ENCODE assay signal across 1 cellular context in the genomic region with DNA sequence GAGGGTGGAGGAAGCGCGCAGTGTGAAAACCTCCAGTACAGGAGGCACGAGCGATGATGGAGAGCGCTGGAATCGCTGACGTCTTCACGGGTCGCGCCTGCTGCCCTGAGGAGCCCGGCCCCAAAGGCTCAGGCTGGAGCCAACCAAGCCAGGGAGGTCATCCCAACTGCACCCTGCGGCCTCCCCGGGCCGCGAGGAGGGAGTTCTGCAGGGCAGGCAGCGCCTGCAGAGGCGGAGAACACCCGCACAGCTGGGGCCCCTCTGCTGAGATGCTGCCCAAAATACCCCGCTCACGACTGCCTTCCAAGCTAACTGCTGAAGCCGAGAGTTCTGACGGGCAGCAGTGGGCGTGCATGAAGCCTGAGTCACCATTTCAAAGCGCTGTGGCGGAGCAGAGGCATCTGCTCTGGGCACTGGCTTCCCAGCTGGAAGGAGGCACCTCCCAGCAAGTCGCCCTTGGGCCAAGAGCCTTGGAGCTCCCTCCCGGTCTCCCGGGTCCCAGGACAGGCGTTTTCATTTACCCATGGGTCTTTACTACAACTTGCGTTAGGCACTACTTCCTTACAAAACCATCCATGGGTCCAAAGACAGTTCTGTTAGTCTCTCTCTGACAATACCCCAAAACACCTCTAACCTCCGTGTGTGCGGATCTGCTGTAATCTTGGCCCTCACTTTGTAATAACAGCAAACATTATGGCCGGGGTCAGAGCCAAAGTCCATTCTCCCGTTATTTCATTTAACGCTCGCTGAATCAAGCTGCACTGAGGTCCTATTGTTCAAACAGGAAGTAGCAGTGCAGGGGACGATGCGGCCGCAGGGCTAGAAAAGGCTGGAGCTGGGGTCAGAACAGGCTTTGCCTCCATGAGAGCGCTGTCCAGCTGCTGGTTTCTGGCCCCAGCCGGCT.
TF ChIP-seq lines count a peak whose summit lies in the region.

No MANE protein-coding gene starts in this region.

TF ChIP-seq in K562, 482 proteins besides CTCF, POLR2A, EP300 and RAD21 (continued from another document):
- TF ChIP-seq, protein P1, sequence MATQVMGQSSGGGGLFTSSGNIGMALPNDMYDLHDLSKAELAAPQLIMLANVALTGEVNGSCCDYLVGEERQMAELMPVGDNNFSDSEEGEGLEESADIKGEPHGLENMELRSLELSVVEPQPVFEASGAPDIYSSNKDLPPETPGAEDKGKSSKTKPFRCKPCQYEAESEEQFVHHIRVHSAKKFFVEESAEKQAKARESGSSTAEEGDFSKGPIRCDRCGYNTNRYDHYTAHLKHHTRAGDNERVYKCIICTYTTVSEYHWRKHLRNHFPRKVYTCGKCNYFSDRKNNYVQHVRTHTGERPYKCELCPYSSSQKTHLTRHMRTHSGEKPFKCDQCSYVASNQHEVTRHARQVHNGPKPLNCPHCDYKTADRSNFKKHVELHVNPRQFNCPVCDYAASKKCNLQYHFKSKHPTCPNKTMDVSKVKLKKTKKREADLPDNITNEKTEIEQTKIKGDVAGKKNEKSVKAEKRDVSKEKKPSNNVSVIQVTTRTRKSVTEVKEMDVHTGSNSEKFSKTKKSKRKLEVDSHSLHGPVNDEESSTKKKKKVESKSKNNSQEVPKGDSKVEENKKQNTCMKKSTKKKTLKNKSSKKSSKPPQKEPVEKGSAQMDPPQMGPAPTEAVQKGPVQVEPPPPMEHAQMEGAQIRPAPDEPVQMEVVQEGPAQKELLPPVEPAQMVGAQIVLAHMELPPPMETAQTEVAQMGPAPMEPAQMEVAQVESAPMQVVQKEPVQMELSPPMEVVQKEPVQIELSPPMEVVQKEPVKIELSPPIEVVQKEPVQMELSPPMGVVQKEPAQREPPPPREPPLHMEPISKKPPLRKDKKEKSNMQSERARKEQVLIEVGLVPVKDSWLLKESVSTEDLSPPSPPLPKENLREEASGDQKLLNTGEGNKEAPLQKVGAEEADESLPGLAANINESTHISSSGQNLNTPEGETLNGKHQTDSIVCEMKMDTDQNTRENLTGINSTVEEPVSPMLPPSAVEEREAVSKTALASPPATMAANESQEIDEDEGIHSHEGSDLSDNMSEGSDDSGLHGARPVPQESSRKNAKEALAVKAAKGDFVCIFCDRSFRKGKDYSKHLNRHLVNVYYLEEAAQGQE (CRISPR knock-in tag; IDR thresholded peaks at IDR 0.05; ENCODE audit: low read depth): peak; percentile 80; the same call in 1 of the 2 replicates
- TF ChIP-seq ZBTB7A (IDR thresholded peaks at IDR 0.05; ENCODE audit: borderline replicate concordance, control insufficient read depth, low read depth, low read length) (no peak), CBX2 (IDR thresholded peaks at IDR 0.05; ENCODE audit: insufficient read depth, low read length, poor library complexity, severe bottlenecking) (no peak)
- TF ChIP-seq, protein P2, sequence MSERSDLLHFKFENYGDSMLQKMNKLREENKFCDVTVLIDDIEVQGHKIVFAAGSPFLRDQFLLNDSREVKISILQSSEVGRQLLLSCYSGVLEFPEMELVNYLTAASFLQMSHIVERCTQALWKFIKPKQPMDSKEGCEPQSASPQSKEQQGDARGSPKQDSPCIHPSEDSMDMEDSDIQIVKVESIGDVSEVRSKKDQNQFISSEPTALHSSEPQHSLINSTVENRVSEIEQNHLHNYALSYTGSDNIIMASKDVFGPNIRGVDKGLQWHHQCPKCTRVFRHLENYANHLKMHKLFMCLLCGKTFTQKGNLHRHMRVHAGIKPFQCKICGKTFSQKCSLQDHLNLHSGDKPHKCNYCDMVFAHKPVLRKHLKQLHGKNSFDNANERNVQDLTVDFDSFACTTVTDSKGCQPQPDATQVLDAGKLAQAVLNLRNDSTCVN (CRISPR knock-in tag; IDR thresholded peaks at IDR 0.05): no peak
- TF ChIP-seq, protein P3, sequence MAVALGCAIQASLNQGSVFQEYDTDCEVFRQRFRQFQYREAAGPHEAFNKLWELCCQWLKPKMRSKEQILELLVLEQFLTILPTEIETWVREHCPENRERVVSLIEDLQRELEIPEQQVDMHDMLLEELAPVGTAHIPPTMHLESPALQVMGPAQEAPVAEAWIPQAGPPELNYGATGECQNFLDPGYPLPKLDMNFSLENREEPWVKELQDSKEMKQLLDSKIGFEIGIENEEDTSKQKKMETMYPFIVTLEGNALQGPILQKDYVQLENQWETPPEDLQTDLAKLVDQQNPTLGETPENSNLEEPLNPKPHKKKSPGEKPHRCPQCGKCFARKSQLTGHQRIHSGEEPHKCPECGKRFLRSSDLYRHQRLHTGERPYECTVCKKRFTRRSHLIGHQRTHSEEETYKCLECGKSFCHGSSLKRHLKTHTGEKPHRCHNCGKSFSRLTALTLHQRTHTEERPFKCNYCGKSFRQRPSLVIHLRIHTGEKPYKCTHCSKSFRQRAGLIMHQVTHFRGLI (CRISPR knock-in tag; IDR thresholded peaks at IDR 0.05): no peak
- TF ChIP-seq, protein P4, sequence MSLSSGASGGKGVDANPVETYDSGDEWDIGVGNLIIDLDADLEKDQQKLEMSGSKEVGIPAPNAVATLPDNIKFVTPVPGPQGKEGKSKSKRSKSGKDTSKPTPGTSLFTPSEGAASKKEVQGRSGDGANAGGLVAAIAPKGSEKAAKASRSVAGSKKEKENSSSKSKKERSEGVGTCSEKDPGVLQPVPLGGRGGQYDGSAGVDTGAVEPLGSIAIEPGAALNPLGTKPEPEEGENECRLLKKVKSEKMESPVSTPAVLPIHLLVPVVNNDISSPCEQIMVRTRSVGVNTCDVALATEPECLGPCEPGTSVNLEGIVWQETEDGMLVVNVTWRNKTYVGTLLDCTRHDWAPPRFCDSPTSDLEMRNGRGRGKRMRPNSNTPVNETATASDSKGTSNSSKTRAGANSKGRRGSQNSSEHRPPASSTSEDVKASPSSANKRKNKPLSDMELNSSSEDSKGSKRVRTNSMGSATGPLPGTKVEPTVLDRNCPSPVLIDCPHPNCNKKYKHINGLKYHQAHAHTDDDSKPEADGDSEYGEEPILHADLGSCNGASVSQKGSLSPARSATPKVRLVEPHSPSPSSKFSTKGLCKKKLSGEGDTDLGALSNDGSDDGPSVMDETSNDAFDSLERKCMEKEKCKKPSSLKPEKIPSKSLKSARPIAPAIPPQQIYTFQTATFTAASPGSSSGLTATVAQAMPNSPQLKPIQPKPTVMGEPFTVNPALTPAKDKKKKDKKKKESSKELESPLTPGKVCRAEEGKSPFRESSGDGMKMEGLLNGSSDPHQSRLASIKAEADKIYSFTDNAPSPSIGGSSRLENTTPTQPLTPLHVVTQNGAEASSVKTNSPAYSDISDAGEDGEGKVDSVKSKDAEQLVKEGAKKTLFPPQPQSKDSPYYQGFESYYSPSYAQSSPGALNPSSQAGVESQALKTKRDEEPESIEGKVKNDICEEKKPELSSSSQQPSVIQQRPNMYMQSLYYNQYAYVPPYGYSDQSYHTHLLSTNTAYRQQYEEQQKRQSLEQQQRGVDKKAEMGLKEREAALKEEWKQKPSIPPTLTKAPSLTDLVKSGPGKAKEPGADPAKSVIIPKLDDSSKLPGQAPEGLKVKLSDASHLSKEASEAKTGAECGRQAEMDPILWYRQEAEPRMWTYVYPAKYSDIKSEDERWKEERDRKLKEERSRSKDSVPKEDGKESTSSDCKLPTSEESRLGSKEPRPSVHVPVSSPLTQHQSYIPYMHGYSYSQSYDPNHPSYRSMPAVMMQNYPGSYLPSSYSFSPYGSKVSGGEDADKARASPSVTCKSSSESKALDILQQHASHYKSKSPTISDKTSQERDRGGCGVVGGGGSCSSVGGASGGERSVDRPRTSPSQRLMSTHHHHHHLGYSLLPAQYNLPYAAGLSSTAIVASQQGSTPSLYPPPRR (CRISPR knock-in tag; IDR thresholded peaks at IDR 0.05; ENCODE audit: borderline replicate concordance): no peak
